ENCODE assay signal across 11 cellular contexts in the genomic region with DNA sequence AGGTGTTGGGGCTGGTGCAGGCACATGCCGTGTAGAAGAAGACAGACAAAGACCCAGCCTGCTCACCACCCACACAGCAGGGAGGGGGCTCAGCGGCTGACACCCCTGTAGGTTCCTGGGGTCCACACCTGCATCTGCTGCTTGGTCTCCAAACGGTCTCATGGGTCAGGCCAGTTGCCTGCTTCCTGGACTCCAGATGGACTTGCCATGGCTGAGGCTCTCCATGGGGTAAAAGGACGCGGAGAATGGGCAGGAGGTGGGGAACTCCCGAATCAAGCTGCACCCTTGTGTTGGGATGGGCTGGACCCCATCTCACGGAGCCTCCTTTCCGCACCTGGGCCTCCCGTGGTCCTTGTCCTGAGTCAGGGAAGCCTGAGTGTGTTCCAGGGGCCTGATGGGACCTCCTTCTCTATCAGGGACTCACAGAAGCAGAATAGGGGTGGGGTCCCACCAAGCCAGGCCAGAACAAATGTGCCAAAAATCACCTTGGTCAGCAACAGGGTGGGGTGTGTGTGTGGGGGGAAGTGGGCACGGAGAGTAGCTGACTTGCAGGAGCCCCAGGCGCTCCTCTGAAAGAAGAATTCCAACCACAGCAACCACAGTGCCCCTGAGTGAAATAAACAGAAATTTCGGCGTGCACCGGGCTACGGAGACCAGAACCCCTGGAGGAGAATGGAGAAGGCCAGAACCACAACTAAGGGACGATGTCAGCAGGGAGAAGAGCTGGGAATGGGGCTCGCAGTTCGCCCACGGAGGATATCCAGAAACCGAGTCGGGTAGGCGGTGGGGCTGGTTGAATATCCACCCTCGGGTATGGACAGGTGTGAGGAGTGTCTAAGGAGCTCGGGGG.
DNase-seq lines count a peak whose midpoint lies in the region; ATAC-seq and TF ChIP-seq lines count a peak whose summit lies in the region.
"Had no signal": no experiment of that assay in that cellular context is flagged by ENCODE, and none has a peak within 500 bp of the region (broad histone marks: within the 10 kb centered on the region; RNA-seq: fewer than 3 reads in every experiment).

No MANE protein-coding gene starts in this region.

- H4K20me1 ChIP-seq in BLaER1 (peaks cover 76% of the 10 kb centered on the region), KMS-11 (ENCODE audit: insufficient read depth) (no peaks in the 10 kb centered on the region)

- peak overlapping the region; percentile 25 for H3K4me3 Mint-ChIP-seq in memory B cell

- H3K4me3 ChIP-seq in BLaER1 = peak overlapping the region; percentile 18; the same call in 1 of the 2 replicates
- no peak overlapping the region for H3K4me3 ChIP-seq in KMS-11 (IDR thresholded peaks at IDR 0.05; ENCODE audit: insufficient read depth, low read depth, low read length)

- H3K27ac ChIP-seq in BLaER1 = peak overlapping the region; percentile 55
- H3K27ac ChIP-seq in KMS-11 = peak overlapping the region; percentile 73

- H3K4me2 ChIP-seq in BLaER1 (peak overlapping the region; percentile 88), KMS-11 (peak overlapping the region; percentile 93)

- H3K9me3 Mint-ChIP-seq in memory B cell = no peaks in the 10 kb centered on the region

- H3K9ac ChIP-seq in BLaER1 (peak overlapping the region; percentile 41; the same call in 1 of the 2 replicates), KMS-11 (peak overlapping the region; percentile 22; the same call in 1 of the 2 replicates)

- TF ChIP-seq CTCF in KMS-11 (conservative IDR thresholded peaks at IDR 0.05; ENCODE audit: low read depth, low read length) = no peak

- H3K27ac Mint-ChIP-seq in memory B cell = no peak overlapping the region

- peaks cover 8% of the 10 kb centered on the region for H3K79me2 ChIP-seq in KMS-11 (ENCODE audit: insufficient read depth, low read depth)

- H3K36me3 Mint-ChIP-seq in memory B cell = peaks cover 16% of the 10 kb centered on the region

- ATAC-seq in memory B cell (ENCODE audit: low read depth) (no peak), GM18907 (IDR thresholded peaks at IDR 0.05; ENCODE audit: unreplicated experiment) (no peak)

- H3K27me3 ChIP-seq in BLaER1 (no peaks in the 10 kb centered on the region), KMS-11 (ENCODE audit: insufficient read depth, low read depth) (no peaks in the 10 kb centered on the region)

- H2AFZ ChIP-seq in KMS-11 (ENCODE audit: low read depth) = no peak overlapping the region

- H3K4me1 ChIP-seq in BLaER1 (peaks cover 67% of the 10 kb centered on the region), KMS-11 (ENCODE audit: low read depth, poor library complexity, severe bottlenecking) (peaks cover 63% of the 10 kb centered on the region)

- H3K9me3 ChIP-seq in BLaER1 = no peaks in the 10 kb centered on the region

- H3K36me3 ChIP-seq in BLaER1 = peaks cover 50% of the 10 kb centered on the region
- no peaks in the 10 kb centered on the region; the same call in 1 of the 2 replicates for H3K36me3 ChIP-seq in KMS-11 (ENCODE audit: insufficient read depth)

- H3K4me1 Mint-ChIP-seq in memory B cell = peaks cover 44% of the 10 kb centered on the region

- H3K27me3 Mint-ChIP-seq in memory B cell = no peaks in the 10 kb centered on the region

- DNase-seq in activated T-cell treated with anti-CD3 and anti-CD28 coated beads, Interleukin-2, amount 50 U/mL, for 48 hours = peak; percentile 54 to 62
- peak in 1 of 2 donors; percentile 9 for DNase-seq in memory B cell (ENCODE audit: low spot score in 2 of 2)
- DNase-seq in NOMO-1 treated with DMSO at 0.1 percent for 48 hours (lab: John Stamatoyannopoulos, UW; ENCODE audit: unreplicated experiment) = no peak
- DNase-seq in HPDE6-E6E7 (ENCODE audit: extremely low spot score) = no peak
- no peak for DNase-seq in NCI-H1436 treated with DMSO at 0.1 percent for 48 hours (lab: John Stamatoyannopoulos, UW)
- DNase-seq: C1 segment of cervical spinal cord, GDM1, NCI-H1694 treated with DMSO at 0.1 percent for 48 hours had no signal

Comparison
In these comparisons a context has a peak if more than half of its experiments do, and no peak if none do; other contexts are left out.
1. DNase-seq: peak in activated T-cell treated with anti-CD3 and anti-CD28 coated beads, Interleukin-2, amount 50 U/mL, for 48 hours (2 of 2); none in NOMO-1 treated with DMSO at 0.1 percent for 48 hours (single experiment), HPDE6-E6E7 (single experiment) and NCI-H1436 treated with DMSO at 0.1 percent for 48 hours (single experiment).